28 cellular contexts compared by ENCODE assay signal in the genomic region with DNA sequence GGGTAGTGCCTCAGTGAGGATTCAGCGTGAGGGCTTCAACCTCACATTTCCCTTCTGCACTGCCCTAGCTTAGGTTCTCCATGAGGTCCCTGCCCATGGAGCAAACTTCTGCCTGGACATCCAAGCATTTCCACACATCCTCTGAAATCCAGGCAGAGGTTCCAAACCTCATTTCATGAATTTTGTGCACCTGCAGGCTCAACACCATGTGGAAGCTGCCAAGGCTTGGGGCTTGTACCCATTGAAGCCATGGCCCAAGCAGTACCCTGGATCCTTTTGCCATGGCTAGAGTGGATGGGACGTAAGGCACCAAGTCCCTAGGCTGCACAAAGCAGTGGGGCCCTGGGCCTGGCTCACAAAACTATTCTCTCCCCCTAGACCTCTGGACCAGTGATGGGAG.
"Had no signal": no experiment of that assay in that cellular context is flagged by ENCODE, and none has a peak within 500 bp of the region (broad histone marks: within the 10 kb centered on the region; RNA-seq: fewer than 3 reads in every experiment).

No MANE protein-coding gene starts in this region.

- H3K9me3 Mint-ChIP-seq: stimulated activated naive B cell treated with anti-CD40 and anti-IgM and Interleukin-4, amounts not matched to agents 10 μg/mL and 1 μg/mL and 100 μg/mL, for 72 hours; type B pancreatic cell had no signal

- H3K27me3 ChIP-seq: stomach, suprapubic skin, testis, thyroid gland, tibial artery, tibial nerve, transverse colon, upper lobe of left lung, upper lobe of right lung, uterus, vagina had no signal

- H3K4me3 ChIP-seq: stomach, suprapubic skin, testis, thoracic aorta, thyroid gland, tibial artery, tibial nerve, transverse colon, upper lobe of left lung, upper lobe of right lung, uterus, vagina had no signal

- DNase-seq: stimulated activated CD4-positive, alpha-beta T cell treated with anti-CD3 and anti-CD28 coated beads, Interleukin-2, amount 100 ng/mL, for 48 hours; stimulated activated CD4-positive, alpha-beta T cell treated with anti-CD3 and anti-CD28 coated beads, Interleukin-4, amount 100 ng/mL, for 1 hour; stimulated activated CD4-positive, alpha-beta T cell treated with anti-CD3 and anti-CD28 coated beads, Interleukin-4, amount 100 ng/mL, for 24 hours; stimulated activated CD4-positive, alpha-beta T cell treated with anti-CD3 and anti-CD28 coated beads, Interleukin-4, amount 100 ng/mL, for 4 hours; stimulated activated CD8-positive, alpha-beta memory T cell treated with anti-CD3 and anti-CD28 coated beads, Interleukin-4, amount 100 ng/mL, for 48 hours; stimulated activated naive B cell treated with anti-CD40 and anti-IgM and Interleukin-4, amounts not matched to agents 10 μg/mL and 1 μg/mL and 100 μg/mL, for 72 hours; stimulated activated naive CD4-positive, alpha-beta T cell; stimulated activated naive CD4-positive, alpha-beta T cell treated with Interleukin-2 at 50 U/mL for 16 hours; stimulated activated naive CD8-positive, alpha-beta T cell treated with anti-CD3 and anti-CD28 coated beads, Interleukin-15, amount 100 ng/mL, for 72 hours; stimulated activated naive CD8-positive, alpha-beta T cell treated with anti-CD3 and anti-CD28 coated beads, Interleukin-15, Interleukin-2, amounts not matched to agents 100 U/mL and 50 U/mL, for 24 hours; stomach; substantia nigra; testis; thyroid gland; tibial artery; transverse colon; trophoblast cell; upper lobe of left lung; upper lobe of right lung; uterus had no signal

- H3K4me1 ChIP-seq: stomach, suprapubic skin, testis, thyroid gland, tibial artery, tibial nerve, transverse colon, upper lobe of left lung, upper lobe of right lung, uterus, vagina had no signal

- H3K9me3 ChIP-seq: stomach, suprapubic skin, testis, thoracic aorta, thyroid gland, tibial artery, tibial nerve, transverse colon, upper lobe of left lung, upper lobe of right lung, uterus, vagina had no signal

- H3K36me3 Mint-ChIP-seq: stimulated activated effector memory CD8-positive, alpha-beta T cell treated with anti-CD3 and anti-CD28 coated beads, Interleukin-12 subunit alpha, Interleukin-12 subunit beta, amount 100 ng/mL, for 72 hours; stimulated activated memory B cell treated with anti-CD40 and anti-IgM and Interleukin-4, amounts not matched to agents 10 μg/mL and 1 μg/mL and 100 μg/mL, for 72 hours; stimulated activated naive B cell treated with anti-CD40 and anti-IgM and Interleukin-4, amounts not matched to agents 10 μg/mL and 1 μg/mL and 100 μg/mL, for 72 hours; type B pancreatic cell had no signal

- H3K36me3 ChIP-seq: stomach, suprapubic skin, thoracic aorta, thyroid gland, tibial artery, tibial nerve, transverse colon, upper lobe of left lung, upper lobe of right lung, uterus, vagina had no signal

- ATAC-seq: stimulated activated effector memory CD8-positive, alpha-beta T cell treated with anti-CD3 and anti-CD28 coated beads, Interleukin-12 subunit alpha, Interleukin-12 subunit beta, amount 100 ng/mL, for 72 hours; stimulated activated memory B cell treated with anti-CD40 and anti-IgM and Interleukin-4, amounts not matched to agents 10 μg/mL and 1 μg/mL and 100 μg/mL, for 72 hours; stimulated activated naive B cell treated with anti-CD40 and anti-IgM and Interleukin-4, amounts not matched to agents 10 μg/mL and 1 μg/mL and 100 μg/mL, for 72 hours; stimulated activated naive CD8-positive, alpha-beta T cell treated with anti-CD3 and anti-CD28 coated beads, Interleukin-15, amount 100 ng/mL, for 72 hours; stimulated activated naive CD8-positive, alpha-beta T cell treated with anti-CD3 and anti-CD28 coated beads, Interleukin-15, Interleukin-2, amounts not matched to agents 100 U/mL and 50 U/mL, for 24 hours; upper lobe of right lung had no signal

- H3K27ac Mint-ChIP-seq: stimulated activated effector memory CD8-positive, alpha-beta T cell treated with anti-CD3 and anti-CD28 coated beads, Interleukin-12 subunit alpha, Interleukin-12 subunit beta, amount 100 ng/mL, for 72 hours; stimulated activated memory B cell treated with anti-CD40 and anti-IgM and Interleukin-4, amounts not matched to agents 10 μg/mL and 1 μg/mL and 100 μg/mL, for 72 hours; stimulated activated naive B cell treated with anti-CD40 and anti-IgM and Interleukin-4, amounts not matched to agents 10 μg/mL and 1 μg/mL and 100 μg/mL, for 72 hours; stimulated activated naive CD8-positive, alpha-beta T cell treated with anti-CD3 and anti-CD28 coated beads, Interleukin-15, amount 100 ng/mL, for 72 hours; stimulated activated naive CD8-positive, alpha-beta T cell treated with anti-CD3 and anti-CD28 coated beads, Interleukin-15, Interleukin-2, amounts not matched to agents 100 ng/mL and 50 ng/mL, for 24 hours; type B pancreatic cell had no signal

- H3K27ac ChIP-seq: stomach, suprapubic skin, testis, thoracic aorta, thyroid gland, tibial artery, tibial nerve, transverse colon, upper lobe of left lung, upper lobe of right lung, uterus, vagina had no signal
